In the genomic region with DNA sequence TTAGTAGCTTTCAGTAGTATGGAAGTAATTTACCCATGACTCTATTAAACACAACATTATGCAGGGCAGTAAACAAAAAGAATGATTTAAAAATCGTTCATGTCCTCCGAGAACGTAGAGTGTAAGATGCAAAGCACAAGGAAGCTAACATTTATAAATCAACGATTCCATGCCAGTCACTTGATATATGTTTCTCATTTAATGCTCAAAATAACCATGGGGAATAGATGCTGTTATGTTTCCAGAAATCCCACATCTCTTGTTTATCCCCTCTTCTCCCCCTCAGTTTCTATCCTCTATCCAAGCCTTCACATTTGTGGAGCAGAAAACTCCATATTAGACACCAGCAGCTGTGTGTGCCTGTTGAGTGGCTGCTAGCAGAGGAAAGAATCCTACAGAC, we compare ENCODE assay signal across 7 cellular contexts.
"Had no signal": no experiment of that assay in that cellular context is flagged by ENCODE, and none has a peak within 500 bp of the region (broad histone marks: within the 10 kb centered on the region; RNA-seq: fewer than 3 reads in every experiment).

No MANE protein-coding gene starts in this region.

- FAIRE-seq: GM12878, GM12891, GM12892, GM18507, GM19239 had no signal

- ATAC-seq: GM12878 had no signal

- H3K4me3 ChIP-seq: GM12878 had no signal

- DNase-seq: GDM1, GF-D8 had no signal
